ENCODE assay signal across 8 cellular contexts in genomic region chr2:85353876-85354285, GRCh38. TPM values are rescaled to one million over a fixed set of nuclear protein-coding genes. Genes with fewer than 3 reads are reported as not detected.
A peak's percentile ranks its signal among the peaks of the same experiment; 100 is the strongest.
DNase-seq lines count a peak whose midpoint lies in the region; ATAC-seq, FAIRE-seq and TF ChIP-seq lines count a peak whose summit lies in the region.

No MANE protein-coding gene starts in this region.

- H3K4me1 ChIP-seq in Caco-2 (no peaks in the 10 kb centered on the region), breast epithelium (peaks cover 4 to 7% of the 10 kb centered on the region in 2 donors), kidney (ENCODE audit: control insufficient read depth in 1 of 2, insufficient read depth in 1 of 2, low read depth in 1 of 2, low read length in 2 of 2) (peaks cover 0 to 14% of the 10 kb centered on the region in 2 donors)

- peaks cover 3% of the 10 kb centered on the region; the same call in 1 of the 2 replicates for H3K36me3 ChIP-seq in Caco-2 (ENCODE audit: control insufficient read depth, insufficient read depth, low read length)
- H3K36me3 ChIP-seq in breast epithelium, result no peaks in the 10 kb centered on the region
- peaks cover 10 to 27% of the 10 kb centered on the region in 2 donors for H3K36me3 ChIP-seq in kidney (ENCODE audit: control insufficient read depth in 1 of 2, insufficient read depth in 2 of 2, low read length in 2 of 2)

- TF ChIP-seq POLR2A in H54 (IDR thresholded peaks at IDR 0.05; ENCODE audit: low read depth, low read length) (no peak), breast epithelium (IDR thresholded peaks at IDR 0.05) (no peak)

- no peaks in the 10 kb centered on the region for H3K27me3 Mint-ChIP-seq in Caco-2 (ENCODE audit: insufficient read depth, unreplicated experiment)

- peak overlapping the region; percentile 49 for H3K4me3 ChIP-seq in Caco-2 (ENCODE audit: low read depth, low read length)
- H3K4me3 ChIP-seq in breast epithelium, result peak overlapping the region; percentile 64 to 73 (median 69)
- H3K4me3 ChIP-seq in kidney (ENCODE audit: low read length in 2 of 2), result peak overlapping the region; percentile 93 to 98

- peaks cover 4% of the 10 kb centered on the region for H3K4me1 Mint-ChIP-seq in Caco-2 (ENCODE audit: low read depth, unreplicated experiment)

- H3K9me3 ChIP-seq in Caco-2 (no peaks in the 10 kb centered on the region), breast epithelium (no peaks in the 10 kb centered on the region), kidney (ENCODE audit: control insufficient read depth in 1 of 2, low read length in 2 of 2) (no peaks in the 10 kb centered on the region)

- H3K9ac ChIP-seq in kidney (ENCODE audit: low read length in 2 of 2), result peak overlapping the region; percentile 69 to 84

- no peak for ATAC-seq in HG03571 (IDR thresholded peaks at IDR 0.05; ENCODE audit: unreplicated experiment)

- POLR2A ChIA-PET in Caco-2 (lab: Charles Lee), result interaction anchor here (0.7 to 1.9 kb wide), 5 partner anchors 11 to 207 kb away, joined by 3 to 18 read pairs (median 4); partner anchors contain the start of genes GGCX, MAT2A, SH2D6 and TGOLN2

- intact Hi-C loops in Caco-2 (cut with micrococcal nuclease; ENCODE audit: unreplicated experiment), result loop anchor here (1.0 to 2.0 kb wide), 4 partner anchors 29 to 198 kb away; partner anchors contain the start of gene MAT2A
- intact Hi-C loops in breast epithelium (cut with DNase I; ENCODE audit: low total_unique reads), result no loop called here
- intact Hi-C loops in kidney (cut with DNase I), result no loop called here

- H3K4me3 Mint-ChIP-seq in Caco-2 (ENCODE audit: unreplicated experiment), result peak overlapping the region; percentile 99

- H3K36me3 Mint-ChIP-seq in Caco-2 (ENCODE audit: insufficient read depth, unreplicated experiment), result peaks cover 39% of the 10 kb centered on the region

- TF ChIP-seq CTCF in Caco-2 (IDR thresholded peaks at IDR 0.05; ENCODE audit: insufficient read depth in 1 of 2, low read depth in 1 of 2, low read length in 1 of 2, severe bottlenecking in 1 of 2, unreplicated experiment in 1 of 2), result no peak
- TF ChIP-seq CTCF in breast epithelium (IDR thresholded peaks at IDR 0.05), result no peak
- TF ChIP-seq CTCF in kidney (IDR thresholded peaks at IDR 0.05; ENCODE audit: borderline replicate concordance, extremely low read depth, insufficient read depth), result no peak

- H3K27me3 ChIP-seq in Caco-2 (replicated peaks; ENCODE audit: control insufficient read depth, insufficient read depth, low read length) (no peaks in the 10 kb centered on the region), breast epithelium (no peaks in the 10 kb centered on the region)

- H3K27ac Mint-ChIP-seq in Caco-2 (ENCODE audit: unreplicated experiment), result peak overlapping the region; percentile 96

- DNase-seq in Caco-2 (peak in 1 of 2 experiments; percentile 36), H54 (ENCODE audit: insufficient read length, low spot score) (peak; percentile 51), OCI-M1 (lab: John Stamatoyannopoulos, UW) (peak; percentile 38), breast epithelium (ENCODE audit: low spot score in 2 of 2) (peak in 1 of 2 donors; percentile 35), kidney (peak; percentile 72), ureter (ENCODE audit: low spot score) (no peak)
- peak; percentile 1 for DNase-seq in stimulated activated CD8-positive, alpha-beta memory T cell treated with anti-CD3 and anti-CD28 coated beads, Interleukin-12 subunit alpha, Interleukin-12 subunit beta, amount 100 ng/mL, for 1 hour (ENCODE audit: low read depth)

- H3K27ac ChIP-seq in breast epithelium (peak overlapping the region; percentile 85 to 92), kidney (ENCODE audit: low read depth in 2 of 2, low read length in 2 of 2) (peak overlapping the region; percentile 30 to 72)

- TSS peak; percentile 78 for BruUV-seq in Caco-2 (replicated peaks; lab: Mats Ljungman, UMichigan)

- FAIRE-seq in H54 (lab: Jason Lieb, UNC), result no peak
- FAIRE-seq in kidney (lab: Jason Lieb, UNC), result no peak

- CTCF ChIA-PET in Caco-2 (lab: Charles Lee), result no interaction called here

- no peaks in the 10 kb centered on the region for H3K9me3 Mint-ChIP-seq in Caco-2 (ENCODE audit: unreplicated experiment)

RNA-seq across cellular contexts. Expression of gene RETSAT, which starts 0.4 kb away (rescaled TPM):
- total RNA-seq in Caco-2 (2022), result 31.1 and 32.3 TPM in 2 replicates
- total RNA-seq in breast epithelium, result 100 to 1,000 TPM in 2 of 3 donors, 10 to 100 TPM in 1; 96.4 to 534 (median 101) TPM
- total RNA-seq in kidney, result 53.9 TPM
- 42.9 TPM for polyA plus RNA-seq in kidney (ENCODE audit: insufficient read depth, low read depth, low replicate concordance)
- total RNA-seq in ureter, result 39.6 TPM

RNA-seq across cellular contexts. Expression of gene ELMOD3, which starts 0.7 kb away (rescaled TPM):
- total RNA-seq in Caco-2 (2022) (10.3 and 11.3 TPM in 2 replicates), breast epithelium (100 to 1,000 TPM in 1 of 3 donors, 10 to 100 TPM in 2; 42.9 to 149 (median 47.0) TPM), kidney (15.3 TPM), ureter (23.3 TPM)
- 17.0 TPM for polyA plus RNA-seq in kidney (ENCODE audit: insufficient read depth, low read depth, low replicate concordance)

RNA-seq across cellular contexts. Expression of gene TGOLN2, which starts 26.1 kb away (rescaled TPM):
- total RNA-seq in Caco-2 (2022), result 109 and 119 TPM in 2 replicates
- total RNA-seq in breast epithelium, result 100 to 1,000 TPM; 111 to 161 (median 117) TPM
- 175 TPM for total RNA-seq in kidney
- polyA plus RNA-seq in kidney (ENCODE audit: insufficient read depth, low read depth, low replicate concordance), result 71.8 TPM
- 135 TPM for total RNA-seq in ureter

RNA-seq across cellular contexts. Expression of gene CAPG, which starts 56.3 kb away (rescaled TPM):
- total RNA-seq in Caco-2 (2022), result 6.2 and 10.0 TPM in 2 replicates
- total RNA-seq in breast epithelium, result 100 to 1,000 TPM; 102 to 254 (median 109) TPM
- total RNA-seq in kidney, result 377 TPM
- polyA plus RNA-seq in kidney (ENCODE audit: insufficient read depth, low read depth, low replicate concordance), result 361 TPM
- total RNA-seq in ureter, result 298 TPM
